In genomic region chr11:61766353-61766841, GRCh38 we compare ENCODE assay signal across 19 cellular contexts. TPM values are rescaled to one million over a fixed set of nuclear protein-coding genes. Genes with fewer than 3 reads are reported as not detected.
DNase-seq lines count a peak whose midpoint lies in the region; ATAC-seq, FAIRE-seq and TF ChIP-seq lines count a peak whose summit lies in the region.
"Had no signal": no experiment of that assay in that cellular context is flagged by ENCODE, and none has a peak within 500 bp of the region (broad histone marks: within the 10 kb centered on the region; RNA-seq: fewer than 3 reads in every experiment).

No MANE protein-coding gene starts in this region.

- no peak overlapping the region for H3K56ac ChIP-seq in H1 (replicated peaks; ENCODE audit: insufficient read length, low read depth, low read length)

- WGBS in H1 (ENCODE audit: extremely low coverage in 1 of 2, insufficient coverage in 1 of 2, insufficient read length in 1 of 2, insufficient replicate concordance in 2 of 2, low coverage in 1 of 2, low lambda C conversion rate in 2 of 2, missing lambda C conversion rate in 1 of 2), 2 experiments = 93% methylated on average over 13 of the region's 13 CpGs; no CpG with 5 or more reads in 1 of the 2 experiments
- 56% methylated on average over 12 of the region's 13 CpGs for whole genome bisulfite sequencing in mesenchymal stem cell

- intact Hi-C loops in natural killer cell (cut with micrococcal nuclease) = no loop called here

- 0 out of 2 replicates have a peak overlapping the region, but pooled peaks have one; percentile 12 for H2BK15ac ChIP-seq in H1 (ENCODE audit: low read length)
- H2BK15ac ChIP-seq in mesenchymal stem cell (ENCODE audit: low read depth, poor library complexity, severe bottlenecking) = peak overlapping the region; percentile 44

- CTCF ChIA-PET in H1 (lab: Charles Lee; ENCODE audit: partially characterized antibody) = interaction anchor here (0.6 to 5.3 kb wide), 11 partner anchors 9 to 314 kb away, joined by 3 to 38 read pairs (median 7); no protein-coding TSS in a partner anchor

- H3K4me3 ChIP-seq in H1 (ENCODE audit: extremely low read depth in 1 of 4, insufficient read depth in 2 of 4, low read depth in 3 of 4, low read length in 4 of 4) = no peak overlapping the region
- H3K4me3 ChIP-seq in mesenchymal stem cell (ENCODE audit: insufficient read depth in 1 of 2, low read depth in 1 of 2, low read length in 2 of 2) = no peak overlapping the region
- H3K4me3 ChIP-seq: mucosa of descending colon had no signal

- H2BK20ac ChIP-seq in H1 (ENCODE audit: low read length) = no peak overlapping the region

- H3K79me1 ChIP-seq in H1 (ENCODE audit: low read depth, low read length) = no peaks in the 10 kb centered on the region
- H3K79me1 ChIP-seq in mesenchymal stem cell (replicated peaks; ENCODE audit: low read length, poor library complexity, severe bottlenecking) = peaks cover 24% of the 10 kb centered on the region

- H3K27me3 Mint-ChIP-seq in natural killer cell (ENCODE audit: low read depth in 2 of 2) = peaks cover 0 to 3% of the 10 kb centered on the region in 2 donors
- H3K27me3 Mint-ChIP-seq in natural killer cell treated with Interleukin-12 subunit alpha and Interleukin-12 subunit beta and Interleukin-15 and Interleukin-18, amount 100 ng/mL, for 72 hours = peaks cover 0 to 2% of the 10 kb centered on the region in 2 donors

- H3K36me3 ChIP-seq in H1 (ENCODE audit: control insufficient read depth in 2 of 4, insufficient read depth in 4 of 4, low read length in 3 of 4) (no peaks in the 10 kb centered on the region), mesenchymal stem cell (ENCODE audit: control insufficient read depth in 1 of 2, insufficient read depth in 2 of 2, low read depth in 1 of 2, low read length in 2 of 2) (peaks cover 0 to 12% of the 10 kb centered on the region in 2 experiments)

- H3K4me3 Mint-ChIP-seq in natural killer cell = no peak overlapping the region
- H3K4me3 Mint-ChIP-seq in natural killer cell treated with Interleukin-12 subunit alpha and Interleukin-12 subunit beta and Interleukin-15 and Interleukin-18, amount 100 ng/mL, for 72 hours = no peak overlapping the region

- no peaks in the 10 kb centered on the region for H3K9me3 Mint-ChIP-seq in natural killer cell
- no peaks in the 10 kb centered on the region for H3K9me3 Mint-ChIP-seq in natural killer cell treated with Interleukin-12 subunit alpha and Interleukin-12 subunit beta and Interleukin-15 and Interleukin-18, amount 100 ng/mL, for 72 hours

- no peak overlapping the region for H3K14ac ChIP-seq in H1 (ENCODE audit: insufficient read length)
- peak overlapping the region in 1 of 2 experiments; percentile 55 for H3K14ac ChIP-seq in mesenchymal stem cell (ENCODE audit: low read length in 2 of 2)

- DNase-seq in natural killer cell = no peak
- no peak for DNase-seq in natural killer cell treated with Interleukin-12 subunit alpha and Interleukin-12 subunit beta and Interleukin-15 and Interleukin-18, amount 100 ng/mL, for 72 hours (ENCODE audit: low spot score)
- no peak for DNase-seq in H1 (ENCODE audit: low read depth in 1 of 2, low spot score in 2 of 2)
- DNase-seq in mesenchymal stem cell = peak; percentile 62
- no peak for DNase-seq in superior temporal gyrus (ENCODE audit: extremely low spot score)
- no peak for DNase-seq in activated CD4-positive, alpha-beta T cell treated with anti-CD3 and anti-CD28 coated beads for 4 hours
- DNase-seq: activated CD8-positive, alpha-beta memory T cell treated with anti-CD3 and anti-CD28 coated beads, Interleukin-2, amount 50 U/mL, for 4 hours; activated naive CD4-positive, alpha-beta T cell treated with anti-CD3 and anti-CD28 coated beads, Interleukin-2, amount 50 U/mL, for 16 hours; Calu3; foreskin melanocyte; MM.1S; NCI-H187 treated with DMSO at 0.1 percent for 48 hours; NCI-H524; posterior cingulate gyrus; RPMI8226; stimulated activated CD4-positive, alpha-beta T cell treated with anti-CD3 and anti-CD28 coated beads, Interleukin-12 subunit alpha, Interleukin-12 subunit beta, amount 100 ng/mL, for 4 hours had no signal

- no peak for TF ChIP-seq POLR2A in H1 (IDR thresholded peaks at IDR 0.05; ENCODE audit: control extremely low read depth in 1 of 2, low read depth in 2 of 2, low read length in 2 of 2)

- H3K23ac ChIP-seq in H1 (ENCODE audit: insufficient read length) = no peak overlapping the region
- H3K23ac ChIP-seq in mesenchymal stem cell (ENCODE audit: low read length in 2 of 2) = no peak overlapping the region

- H3K27ac ChIP-seq in H1 (ENCODE audit: low read depth, low read length) = no peak overlapping the region; the same call in 1 of the 2 replicates
- H3K27ac ChIP-seq in mesenchymal stem cell (ENCODE audit: low read length, poor library complexity, severe bottlenecking) = peak overlapping the region; percentile 75

- POLR2A ChIA-PET in H1 (lab: Charles Lee; ENCODE audit: partially characterized antibody) = interaction anchor here (0.6 to 2.2 kb wide), 5 partner anchors 9 to 49 kb away, joined by 3 to 8 read pairs (median 4); no protein-coding TSS in a partner anchor

- no peaks in the 10 kb centered on the region for H3K79me2 ChIP-seq in H1 (ENCODE audit: control insufficient read depth in 1 of 2, insufficient read depth in 2 of 2, low read length in 2 of 2)

- peak overlapping the region; percentile 53 for H4K8ac ChIP-seq in H1 (ENCODE audit: extremely low read depth, insufficient read depth, low read length)
- peak overlapping the region; percentile 32 for H4K8ac ChIP-seq in mesenchymal stem cell (ENCODE audit: low read length)

- H2BK12ac ChIP-seq in H1 (ENCODE audit: low read depth, low read length) (peak overlapping the region; percentile 27; the same call in 1 of the 2 replicates), mesenchymal stem cell (ENCODE audit: low read length in 2 of 2) (peak overlapping the region in 1 of 2 experiments; percentile 18)

- H3K4me1 ChIP-seq in H1 (replicated peaks in 1 of 4; ENCODE audit: control insufficient read depth in 3 of 4, insufficient read depth in 4 of 4, low read length in 3 of 4) (peaks cover 0 to 19% (median 12%) of the 10 kb centered on the region in 4 experiments; a peak in 6 of 7 replicates), mesenchymal stem cell (ENCODE audit: control insufficient read depth, insufficient read depth, low read depth, low read length) (peaks cover 84% of the 10 kb centered on the region)

- no peak for TF ChIP-seq CTCF in natural killer cell (IDR thresholded peaks at IDR 0.05)
- no peak for TF ChIP-seq CTCF in H1 (IDR thresholded peaks at IDR 0.05; ENCODE audit: control extremely low read depth in 1 of 3, insufficient read depth in 1 of 3, low read depth in 1 of 3, low read length in 3 of 3)

- no peak overlapping the region for H2BK120ac ChIP-seq in H1 (replicated peaks; ENCODE audit: low read depth, low read length)
- H2BK120ac ChIP-seq in mesenchymal stem cell (ENCODE audit: low read depth, low read length) = no peak overlapping the region

- H3K4me1 Mint-ChIP-seq in natural killer cell = peaks cover 0 to 5% of the 10 kb centered on the region in 2 donors
- H3K4me1 Mint-ChIP-seq in natural killer cell treated with Interleukin-12 subunit alpha and Interleukin-12 subunit beta and Interleukin-15 and Interleukin-18, amount 100 ng/mL, for 72 hours (ENCODE audit: low read depth in 2 of 2) = no peaks in the 10 kb centered on the region

- H3K9me3 ChIP-seq in H1 (ENCODE audit: insufficient read depth in 2 of 2, low read depth in 1 of 2, low read length in 1 of 2) = no peaks in the 10 kb centered on the region
- H3K9me3 ChIP-seq in mesenchymal stem cell (ENCODE audit: control insufficient read depth, low read length) = no peaks in the 10 kb centered on the region
- H3K9me3 ChIP-seq: mucosa of descending colon had no signal

- no peak for TF ChIP-seq EP300 in H1 (IDR thresholded peaks at IDR 0.05; ENCODE audit: borderline replicate concordance in 1 of 2, low read depth in 2 of 2, low read length in 2 of 2)

- no peaks in the 10 kb centered on the region for H3K23me2 ChIP-seq in H1 (ENCODE audit: low read depth, low read length)

- H3K27me3 ChIP-seq in H1 (replicated peaks in 1 of 4; ENCODE audit: control insufficient read depth in 3 of 4, extremely low read depth in 1 of 4, insufficient read depth in 3 of 4, low read length in 3 of 4) (no peaks in the 10 kb centered on the region), mesenchymal stem cell (ENCODE audit: control insufficient read depth in 1 of 2, insufficient read depth in 1 of 2, low read length in 2 of 2) (peaks cover 0 to 46% of the 10 kb centered on the region in 2 experiments)

- H4K5ac ChIP-seq in H1 (ENCODE audit: insufficient read length, low read depth, low read length) = no peak overlapping the region

- no peak overlapping the region for H3K27ac Mint-ChIP-seq in natural killer cell
- H3K27ac Mint-ChIP-seq in natural killer cell treated with Interleukin-12 subunit alpha and Interleukin-12 subunit beta and Interleukin-15 and Interleukin-18, amount 100 ng/mL, for 72 hours = no peak overlapping the region

- ATAC-seq in natural killer cell = peak in 2 of 3 donors; percentile 28 to 49
- no peak for ATAC-seq in natural killer cell treated with Interleukin-12 subunit alpha and Interleukin-12 subunit beta and Interleukin-15 and Interleukin-18, amount 100 ng/mL, for 72 hours
- ATAC-seq in GM21423 (IDR thresholded peaks at IDR 0.05; ENCODE audit: unreplicated experiment) = no peak
- ATAC-seq in HG02798 (IDR thresholded peaks at IDR 0.05; ENCODE audit: poor library complexity, unreplicated experiment) = no peak
- ATAC-seq: mucosa of descending colon had no signal

- no peak overlapping the region for H3K4me2 ChIP-seq in H1 (ENCODE audit: insufficient read depth in 1 of 2, low read depth in 2 of 2, low read length in 2 of 2)
- no peak overlapping the region for H3K4me2 ChIP-seq in mesenchymal stem cell (ENCODE audit: low read length, poor library complexity, severe bottlenecking)

- H4K91ac ChIP-seq in H1 (replicated peaks; ENCODE audit: insufficient read length, low read length) (peak overlapping the region; percentile 73), mesenchymal stem cell (ENCODE audit: low read length) (peak overlapping the region; percentile 48)

- H3K36me3 Mint-ChIP-seq in natural killer cell = no peaks in the 10 kb centered on the region
- no peaks in the 10 kb centered on the region for H3K36me3 Mint-ChIP-seq in natural killer cell treated with Interleukin-12 subunit alpha and Interleukin-12 subunit beta and Interleukin-15 and Interleukin-18, amount 100 ng/mL, for 72 hours

- H3K9ac ChIP-seq in H1 (replicated peaks in 1 of 4; ENCODE audit: extremely low read depth in 1 of 4, low read depth in 3 of 4, low read length in 3 of 4) = no peak overlapping the region
- H3K9ac ChIP-seq in mesenchymal stem cell (ENCODE audit: low read length) = no peak overlapping the region

- H2AFZ ChIP-seq in H1 (ENCODE audit: low read length) = no peak overlapping the region
- no peak overlapping the region for H2AFZ ChIP-seq in mesenchymal stem cell (ENCODE audit: low read depth, low read length)

- H2BK5ac ChIP-seq in H1 (ENCODE audit: low read depth, low read length) = no peak overlapping the region
- peak overlapping the region; percentile 6 for H2BK5ac ChIP-seq in mesenchymal stem cell (ENCODE audit: low read depth, low read length, poor library complexity, severe bottlenecking)

- H2AK5ac ChIP-seq in H1 (ENCODE audit: low read depth, low read length) = no peak overlapping the region
- H2AK5ac ChIP-seq in mesenchymal stem cell (ENCODE audit: low read length, severe bottlenecking) = peak overlapping the region; percentile 98

- H3K4ac ChIP-seq in H1 (replicated peaks; ENCODE audit: insufficient read length, low read depth, low read length) (no peak overlapping the region), mesenchymal stem cell (ENCODE audit: low read depth in 1 of 2, low read length in 2 of 2) (peak overlapping the region in 1 of 2 experiments; percentile 35)

- TF ChIP-seq RAD21 in H1 (IDR thresholded peaks at IDR 0.05 in 1 of 2, conservative IDR thresholded peaks at IDR 0.05 in 1 of 2; ENCODE audit: low read depth in 2 of 2, low read length in 2 of 2) = no peak

- H4K20me1 ChIP-seq in H1 (replicated peaks in 1 of 2; ENCODE audit: control insufficient read depth in 1 of 2, insufficient read depth in 2 of 2, low read length in 2 of 2) = no peaks in the 10 kb centered on the region

- no peak overlapping the region for H3K18ac ChIP-seq in H1 (ENCODE audit: extremely low read depth, low read length)
- no peak overlapping the region for H3K18ac ChIP-seq in mesenchymal stem cell (ENCODE audit: low read depth in 1 of 2, low read length in 2 of 2)

- no peak for FAIRE-seq in H1 (lab: Jason Lieb, UNC)

RNA-seq across cellular contexts. Expression of gene MYRF, which starts 14.0 kb away (rescaled TPM):
- total RNA-seq in natural killer cell = 10 to 100 TPM in 1 of 3 donors, 1 to 10 TPM in 2; 4.9 to 15.3 (median 7.3) TPM
- 1 to 10 TPM; 3.7 to 5.5 TPM for total RNA-seq in natural killer cell treated with Interleukin-12 subunit alpha and Interleukin-12 subunit beta and Interleukin-15 and Interleukin-18, amount 100 ng/mL, for 72 hours
- 6.0 TPM in 2 replicates for total RNA-seq in H1 (2021; fragmentation: NEBNext Ultra II Directional; extraction: Animal tissue kit (Norgen Biotek cat#: 25700))
- 6.1 and 7.6 TPM in 2 replicates for polyA plus RNA-seq in H1 (2011; rRNA removed)
- 4.4 TPM for polyA plus RNA-seq in H1 (2011; cell fraction: cytosol; rRNA removed)
- 37.7 TPM for polyA plus RNA-seq in H1 (2011; cell fraction: nucleus; rRNA removed)
- 3.9 to 7.2 TPM (median 6.2 TPM) in 4 replicates for polyA plus RNA-seq in H1 (2012, experiment 1 of 2)
- 3.1 TPM for polyA plus RNA-seq in H1 (2012, experiment 2 of 2)
- 5.1 TPM for polyA plus RNA-seq in H1 (2013, experiment 1 of 2)
- polyA plus RNA-seq in H1 (2013, experiment 2 of 2) = 4.7 TPM
- 3.0 and 4.7 TPM in 2 replicates for polyA minus RNA-seq in H1 (2011; rRNA and poly(A)+ RNA removed)
- polyA minus RNA-seq in H1 (2011; cell fraction: cytosol; rRNA and poly(A)+ RNA removed) = 3.7 TPM
- 9.6 TPM for polyA minus RNA-seq in H1 (2011; cell fraction: nucleus; rRNA and poly(A)+ RNA removed)
- polyA plus RNA-seq in mesenchymal stem cell (2013, experiment 1 of 2) = 21.9 TPM
- polyA plus RNA-seq in mesenchymal stem cell (2013, experiment 2 of 2) = 19.4 TPM

RNA-seq across cellular contexts. Expression of gene TMEM258, which starts 26.0 kb away (rescaled TPM):
- 10 to 100 TPM; 64.4 to 69.3 (median 66.1) TPM for total RNA-seq in natural killer cell
- total RNA-seq in natural killer cell treated with Interleukin-12 subunit alpha and Interleukin-12 subunit beta and Interleukin-15 and Interleukin-18, amount 100 ng/mL, for 72 hours = 100 to 1,000 TPM; 119 to 133 TPM
- 186 and 191 TPM in 2 replicates for total RNA-seq in H1 (2021; fragmentation: NEBNext Ultra II Directional; extraction: Animal tissue kit (Norgen Biotek cat#: 25700))
- 622 and 759 TPM in 2 replicates for polyA plus RNA-seq in H1 (2011; rRNA removed)
- polyA plus RNA-seq in H1 (2011; cell fraction: cytosol; rRNA removed) = 508 TPM
- 357 TPM for polyA plus RNA-seq in H1 (2011; cell fraction: nucleus; rRNA removed)
- polyA plus RNA-seq in H1 (2012, experiment 1 of 2) = 367 to 567 TPM (median 473 TPM) in 4 replicates
- polyA plus RNA-seq in H1 (2012, experiment 2 of 2) = 392 TPM
- 338 TPM for polyA plus RNA-seq in H1 (2013, experiment 1 of 2)
- 352 TPM for polyA plus RNA-seq in H1 (2013, experiment 2 of 2)
- polyA minus RNA-seq in H1 (2011; rRNA and poly(A)+ RNA removed) = 163 and 184 TPM in 2 replicates
- polyA minus RNA-seq in H1 (2011; cell fraction: cytosol; rRNA and poly(A)+ RNA removed) = 130 TPM
- polyA minus RNA-seq in H1 (2011; cell fraction: nucleus; rRNA and poly(A)+ RNA removed) = 123 TPM
- polyA plus RNA-seq in mesenchymal stem cell (2013, experiment 1 of 2) = 175 TPM
- polyA plus RNA-seq in mesenchymal stem cell (2013, experiment 2 of 2) = 180 TPM

RNA-seq across cellular contexts. Expression of gene FEN1, which starts 26.3 kb away (rescaled TPM):
- total RNA-seq in natural killer cell = 10 to 100 TPM; 14.2 to 17.8 (median 17.5) TPM
- 100 to 1,000 TPM in 1 of 2 donors, 10 to 100 TPM in 1; 75.8 to 155 TPM for total RNA-seq in natural killer cell treated with Interleukin-12 subunit alpha and Interleukin-12 subunit beta and Interleukin-15 and Interleukin-18, amount 100 ng/mL, for 72 hours
- 84.5 and 86.1 TPM in 2 replicates for total RNA-seq in H1 (2021; fragmentation: NEBNext Ultra II Directional; extraction: Animal tissue kit (Norgen Biotek cat#: 25700))
- 52.6 and 52.9 TPM in 2 replicates for polyA plus RNA-seq in H1 (2011; rRNA removed)
- polyA plus RNA-seq in H1 (2011; cell fraction: cytosol; rRNA removed) = 75.9 TPM
- 39.1 TPM for polyA plus RNA-seq in H1 (2011; cell fraction: nucleus; rRNA removed)
- 91.9 to 107 TPM (median 97.9 TPM) in 4 replicates for polyA plus RNA-seq in H1 (2012, experiment 1 of 2)
- 35.6 TPM for polyA plus RNA-seq in H1 (2012, experiment 2 of 2)
- polyA plus RNA-seq in H1 (2013, experiment 1 of 2) = 52.4 TPM
- polyA plus RNA-seq in H1 (2013, experiment 2 of 2) = 55.2 TPM
- polyA minus RNA-seq in H1 (2011; rRNA and poly(A)+ RNA removed) = 74.7 and 76.2 TPM in 2 replicates
- 43.7 TPM for polyA minus RNA-seq in H1 (2011; cell fraction: cytosol; rRNA and poly(A)+ RNA removed)
- polyA minus RNA-seq in H1 (2011; cell fraction: nucleus; rRNA and poly(A)+ RNA removed) = 41.1 TPM
- polyA plus RNA-seq in mesenchymal stem cell (2013, experiment 1 of 2) = 10.6 TPM
- 10.7 TPM for polyA plus RNA-seq in mesenchymal stem cell (2013, experiment 2 of 2)

RNA-seq across cellular contexts. Expression of gene FADS1, which starts 50.4 kb away (rescaled TPM):
- total RNA-seq in natural killer cell = 10 to 100 TPM in 2 of 3 donors, 1 to 10 TPM in 1; 9.3 to 17.2 (median 10.2) TPM
- total RNA-seq in natural killer cell treated with Interleukin-12 subunit alpha and Interleukin-12 subunit beta and Interleukin-15 and Interleukin-18, amount 100 ng/mL, for 72 hours = 10 to 100 TPM; 50.4 to 56.5 TPM
- 115 and 116 TPM in 2 replicates for total RNA-seq in H1 (2021; fragmentation: NEBNext Ultra II Directional; extraction: Animal tissue kit (Norgen Biotek cat#: 25700))
- 141 and 160 TPM in 2 replicates for polyA plus RNA-seq in H1 (2011; rRNA removed)
- 127 TPM for polyA plus RNA-seq in H1 (2011; cell fraction: cytosol; rRNA removed)
- polyA plus RNA-seq in H1 (2011; cell fraction: nucleus; rRNA removed) = 141 TPM
- 83.3 to 97.8 TPM (median 90.8 TPM) in 4 replicates for polyA plus RNA-seq in H1 (2012, experiment 1 of 2)
- 40.1 TPM for polyA plus RNA-seq in H1 (2012, experiment 2 of 2)
- 153 TPM for polyA plus RNA-seq in H1 (2013, experiment 1 of 2)
- polyA plus RNA-seq in H1 (2013, experiment 2 of 2) = 174 TPM
- polyA minus RNA-seq in H1 (2011; rRNA and poly(A)+ RNA removed) = 251 and 278 TPM in 2 replicates
- polyA minus RNA-seq in H1 (2011; cell fraction: cytosol; rRNA and poly(A)+ RNA removed) = 150 TPM
- 146 TPM for polyA minus RNA-seq in H1 (2011; cell fraction: nucleus; rRNA and poly(A)+ RNA removed)
- 262 TPM for polyA plus RNA-seq in mesenchymal stem cell (2013, experiment 1 of 2)
- 260 TPM for polyA plus RNA-seq in mesenchymal stem cell (2013, experiment 2 of 2)

Comparison
In these comparisons a context has a peak if more than half of its experiments do, and no peak if none do; other contexts are left out.
1. ATAC-seq: peak in natural killer cell (2 of 3); none in natural killer cell treated with Interleukin-12 subunit alpha and Interleukin-12 subunit beta and Interleukin-15 and Interleukin-18, amount 100 ng/mL, for 72 hours (0 of 2), GM21423 (single experiment) and HG02798 (single experiment).